In the genomic region with DNA sequence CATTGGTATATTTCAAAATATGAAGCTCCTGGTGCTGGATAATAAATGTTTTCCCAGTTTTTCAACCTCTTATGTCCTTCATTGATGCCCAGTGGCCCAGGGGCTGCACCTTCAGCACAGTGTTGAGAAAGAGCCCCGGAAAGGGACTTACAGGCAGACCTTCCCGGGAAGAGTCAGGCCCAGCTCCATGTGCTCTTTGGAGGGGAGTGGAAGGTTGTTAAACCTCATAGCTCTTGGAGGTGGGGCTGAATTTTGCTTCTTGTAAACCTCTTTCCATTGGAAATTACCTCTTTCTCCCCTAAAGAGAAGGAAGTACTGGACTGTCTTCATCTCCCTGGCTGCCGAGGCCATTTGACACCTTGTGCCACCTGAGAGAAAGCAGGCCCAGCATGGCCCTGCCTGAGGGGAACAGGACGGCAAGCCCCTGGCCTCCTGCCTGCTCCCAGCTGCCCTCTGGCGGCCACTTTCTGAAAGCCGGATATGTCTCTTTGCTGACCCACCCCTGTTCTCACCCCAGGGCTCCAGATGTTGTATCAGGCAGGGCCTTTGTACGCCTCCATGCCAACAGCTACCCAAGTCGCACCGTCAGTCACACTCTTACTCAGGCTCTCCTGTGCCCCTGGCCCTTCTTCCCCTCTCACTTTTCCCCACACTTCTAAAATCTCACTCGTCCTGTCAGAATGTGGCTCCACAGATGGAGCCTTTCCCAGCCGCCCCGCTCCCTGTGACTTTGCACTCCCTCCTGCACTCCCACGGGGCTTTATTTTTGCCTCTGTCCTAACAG, we compare ENCODE assay signal across 1 cellular context.
TF ChIP-seq lines count a peak whose summit lies in the region.

No MANE protein-coding gene starts in this region.

TF ChIP-seq in K562, 482 proteins besides CTCF, POLR2A, EP300 and RAD21 (continued from another document):
- TF ChIP-seq, protein P1, sequence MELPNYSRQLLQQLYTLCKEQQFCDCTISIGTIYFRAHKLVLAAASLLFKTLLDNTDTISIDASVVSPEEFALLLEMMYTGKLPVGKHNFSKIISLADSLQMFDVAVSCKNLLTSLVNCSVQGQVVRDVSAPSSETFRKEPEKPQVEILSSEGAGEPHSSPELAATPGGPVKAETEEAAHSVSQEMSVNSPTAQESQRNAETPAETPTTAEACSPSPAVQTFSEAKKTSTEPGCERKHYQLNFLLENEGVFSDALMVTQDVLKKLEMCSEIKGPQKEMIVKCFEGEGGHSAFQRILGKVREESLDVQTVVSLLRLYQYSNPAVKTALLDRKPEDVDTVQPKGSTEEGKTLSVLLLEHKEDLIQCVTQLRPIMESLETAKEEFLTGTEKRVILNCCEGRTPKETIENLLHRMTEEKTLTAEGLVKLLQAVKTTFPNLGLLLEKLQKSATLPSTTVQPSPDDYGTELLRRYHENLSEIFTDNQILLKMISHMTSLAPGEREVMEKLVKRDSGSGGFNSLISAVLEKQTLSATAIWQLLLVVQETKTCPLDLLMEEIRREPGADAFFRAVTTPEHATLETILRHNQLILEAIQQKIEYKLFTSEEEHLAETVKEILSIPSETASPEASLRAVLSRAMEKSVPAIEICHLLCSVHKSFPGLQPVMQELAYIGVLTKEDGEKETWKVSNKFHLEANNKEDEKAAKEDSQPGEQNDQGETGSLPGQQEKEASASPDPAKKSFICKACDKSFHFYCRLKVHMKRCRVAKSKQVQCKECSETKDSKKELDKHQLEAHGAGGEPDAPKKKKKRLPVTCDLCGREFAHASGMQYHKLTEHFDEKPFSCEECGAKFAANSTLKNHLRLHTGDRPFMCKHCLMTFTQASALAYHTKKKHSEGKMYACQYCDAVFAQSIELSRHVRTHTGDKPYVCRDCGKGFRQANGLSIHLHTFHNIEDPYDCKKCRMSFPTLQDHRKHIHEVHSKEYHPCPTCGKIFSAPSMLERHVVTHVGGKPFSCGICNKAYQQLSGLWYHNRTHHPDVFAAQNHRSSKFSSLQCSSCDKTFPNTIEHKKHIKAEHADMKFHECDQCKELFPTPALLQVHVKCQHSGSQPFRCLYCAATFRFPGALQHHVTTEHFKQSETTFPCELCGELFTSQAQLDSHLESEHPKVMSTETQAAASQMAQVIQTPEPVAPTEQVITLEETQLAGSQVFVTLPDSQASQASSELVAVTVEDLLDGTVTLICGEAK (IDR thresholded peaks at IDR 0.05), result no peak
- TF ChIP-seq, protein P1 (CRISPR knock-in tag; IDR thresholded peaks at IDR 0.05), result no peak
- TF ChIP-seq PTTG1 (tag; IDR thresholded peaks at IDR 0.05; ENCODE audit: low read depth) (no peak), DMBX1 (CRISPR knock-in tag; IDR thresholded peaks at IDR 0.05; ENCODE audit: borderline replicate concordance) (peak; percentile 55; the same call in 1 of the 2 replicates), ZBTB7A (IDR thresholded peaks at IDR 0.05; ENCODE audit: borderline replicate concordance, control insufficient read depth, low read depth, low read length) (peak; percentile 54; the same call in 1 of the 2 replicates), CREM (IDR thresholded peaks at IDR 0.05; ENCODE audit: low read depth) (0 out of 2 replicates have a peak, but pooled peaks have one; percentile 14), KAT2B (IDR thresholded peaks at IDR 0.05; ENCODE audit: low read depth, low read length) (no peak), DEAF1 (CRISPR knock-in tag; IDR thresholded peaks at IDR 0.05) (peak; percentile 53; the same call in 1 of the 2 replicates)
- TF ChIP-seq, protein P2, sequence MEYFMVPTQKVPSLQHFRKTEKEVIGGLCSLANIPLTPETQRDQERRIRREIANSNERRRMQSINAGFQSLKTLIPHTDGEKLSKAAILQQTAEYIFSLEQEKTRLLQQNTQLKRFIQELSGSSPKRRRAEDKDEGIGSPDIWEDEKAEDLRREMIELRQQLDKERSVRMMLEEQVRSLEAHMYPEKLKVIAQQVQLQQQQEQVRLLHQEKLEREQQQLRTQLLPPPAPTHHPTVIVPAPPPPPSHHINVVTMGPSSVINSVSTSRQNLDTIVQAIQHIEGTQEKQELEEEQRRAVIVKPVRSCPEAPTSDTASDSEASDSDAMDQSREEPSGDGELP (CRISPR knock-in tag; IDR thresholded peaks at IDR 0.05; ENCODE audit: borderline replicate concordance), result peak; percentile 55; the same call in 1 of the 2 replicates
